Comparison of ENCODE assay signal across 19 cellular contexts in the genomic region with DNA sequence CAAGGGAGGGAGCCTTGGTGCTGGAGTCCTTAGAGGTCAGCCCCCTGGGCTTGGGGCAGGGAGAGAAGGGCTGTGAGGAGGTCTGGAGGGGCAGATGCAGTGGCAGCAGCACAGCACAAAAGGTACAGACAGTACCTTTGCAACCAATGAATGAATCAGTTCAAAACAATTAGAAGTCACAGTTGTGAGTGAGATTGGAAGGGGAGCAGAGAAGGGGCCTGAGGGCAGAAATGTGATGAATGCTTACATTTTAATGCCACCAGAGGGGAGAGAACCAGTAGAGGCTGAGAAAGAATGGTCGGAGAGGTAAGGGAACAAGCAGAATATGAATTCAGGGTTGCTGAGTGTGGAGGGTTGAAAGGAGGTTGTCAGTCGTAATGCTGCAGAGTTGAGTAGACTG.
"Had no signal": no experiment of that assay in that cellular context is flagged by ENCODE, and none has a peak within 500 bp of the region (broad histone marks: within the 10 kb centered on the region; RNA-seq: fewer than 3 reads in every experiment).

No MANE protein-coding gene starts in this region.

- H3K4me3 Mint-ChIP-seq: immature natural killer cell; naive thymus-derived CD4-positive, alpha-beta T cell had no signal

- H3K4me2 ChIP-seq: hepatocyte had no signal

- H3K36me3 Mint-ChIP-seq: immature natural killer cell had no signal

- H3K27me3 Mint-ChIP-seq: naive thymus-derived CD4-positive, alpha-beta T cell had no signal

- H3K27me3 ChIP-seq: dorsolateral prefrontal cortex, esophagus muscularis mucosa, foreskin keratinocyte, gastroesophageal sphincter, heart left ventricle, hepatocyte, left lung had no signal

- H3K27ac ChIP-seq: coronary artery, dorsolateral prefrontal cortex, esophagus muscularis mucosa, foreskin keratinocyte, gastroesophageal sphincter, heart left ventricle, hepatocyte, left lung, lower lobe of right lung had no signal

- H3K9me3 ChIP-seq: esophagus muscularis mucosa, gastroesophageal sphincter, heart left ventricle, left lung, lower lobe of right lung had no signal

- DNase-seq: dermis blood vessel endothelial cell; dorsolateral prefrontal cortex; effector CD4-positive, alpha-beta T cell; effector memory CD4-positive, alpha-beta T cell; foreskin keratinocyte; heart left ventricle; hypothalamus; immature natural killer cell; left cardiac atrium; left lung; left ventricle myocardium superior; lower lobe of right lung; mesenchymal stem cell; midbrain; naive thymus-derived CD4-positive, alpha-beta T cell had no signal

- H2AFZ ChIP-seq: hepatocyte had no signal

- H3K4me3 ChIP-seq: coronary artery, dorsolateral prefrontal cortex, esophagus muscularis mucosa, gastroesophageal sphincter, heart left ventricle, hepatocyte, left lung, lower lobe of right lung had no signal

- H3K36me3 ChIP-seq: esophagus muscularis mucosa, left lung, lower lobe of right lung had no signal

- ATAC-seq: foreskin keratinocyte; gastroesophageal sphincter; heart left ventricle; left lung; left ventricle myocardium superior; lower lobe of right lung; naive thymus-derived CD4-positive, alpha-beta T cell had no signal

- H3K27ac Mint-ChIP-seq: immature natural killer cell; naive thymus-derived CD4-positive, alpha-beta T cell had no signal

- H3K9me3 Mint-ChIP-seq: immature natural killer cell had no signal
